ENCODE assay signal across 30 cellular contexts in the genomic region with DNA sequence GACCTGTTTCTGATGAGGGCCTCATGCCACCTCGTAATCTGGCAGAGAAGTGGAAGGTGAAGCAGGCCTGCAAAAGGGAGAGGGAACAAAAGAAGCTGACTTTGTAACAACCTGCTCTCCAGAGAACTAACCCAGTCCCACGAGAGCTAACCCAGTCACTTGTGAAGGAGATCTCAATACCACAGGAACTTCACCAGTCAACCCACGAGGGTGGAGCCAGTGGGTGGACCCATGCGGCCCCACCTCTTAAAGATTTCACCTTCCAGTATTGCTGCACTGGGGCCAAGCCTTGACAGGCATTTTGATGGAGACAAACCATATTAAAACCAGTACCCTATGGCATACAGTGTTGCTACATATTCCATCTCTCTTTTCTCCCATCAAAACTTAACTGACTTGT. TPM values are rescaled to one million over a fixed set of nuclear protein-coding genes. Genes with fewer than 3 reads are reported as not detected.
"Had no signal": no experiment of that assay in that cellular context is flagged by ENCODE, and none has a peak within 500 bp of the region (broad histone marks: within the 10 kb centered on the region; RNA-seq: fewer than 3 reads in every experiment).

No MANE protein-coding gene starts in this region.

- H3K36me3 ChIP-seq: left ventricle myocardium inferior, lower lobe of right lung, pancreas, tibial nerve, upper lobe of right lung, vagina had no signal

- DNase-seq: effector CD4-positive, alpha-beta T cell; endodermal cell; erythroblast; foreskin melanocyte; head of caudate nucleus; kidney; left cardiac atrium; left ventricle myocardium inferior; lower lobe of right lung; mesenchymal stem cell; midbrain; occipital lobe; pancreas; right cardiac atrium; small intestine; stimulated activated CD4-positive, alpha-beta T cell treated with anti-CD3 and anti-CD28 coated beads, Interleukin-12 subunit alpha, Interleukin-12 subunit beta, amount 100 ng/mL, for 4 hours; stimulated activated CD4-positive, alpha-beta T cell treated with anti-CD3 and anti-CD28 coated beads, Interleukin-4, amount 100 ng/mL, for 1 hour; stimulated activated CD8-positive, alpha-beta memory T cell treated with anti-CD3 and anti-CD28 coated beads, Interleukin-4, amount 100 ng/mL, for 48 hours; stimulated activated naive CD8-positive, alpha-beta T cell treated with anti-CD3 and anti-CD28 coated beads, Interleukin-15, amount 100 ng/mL, for 72 hours; testis; upper lobe of right lung had no signal

- H3K27ac Mint-ChIP-seq: endodermal cell; nephron; progenitor cell of endocrine pancreas; stimulated activated memory B cell treated with anti-CD40 and anti-IgM and Interleukin-4, amounts not matched to agents 10 μg/mL and 1 μg/mL and 100 μg/mL, for 72 hours; stimulated activated naive CD8-positive, alpha-beta T cell treated with anti-CD3 and anti-CD28 coated beads, Interleukin-15, amount 100 ng/mL, for 72 hours had no signal

- ATAC-seq: left cardiac atrium; lower lobe of right lung; pancreas; right cardiac atrium; stimulated activated memory B cell treated with anti-CD40 and anti-IgM and Interleukin-4, amounts not matched to agents 10 μg/mL and 1 μg/mL and 100 μg/mL, for 72 hours; stimulated activated naive CD8-positive, alpha-beta T cell treated with anti-CD3 and anti-CD28 coated beads, Interleukin-15, amount 100 ng/mL, for 72 hours; upper lobe of right lung had no signal

- H3K27me3 Mint-ChIP-seq: progenitor cell of endocrine pancreas; stimulated activated memory B cell treated with anti-CD40 and anti-IgM and Interleukin-4, amounts not matched to agents 10 μg/mL and 1 μg/mL and 100 μg/mL, for 72 hours; stimulated activated naive CD8-positive, alpha-beta T cell treated with anti-CD3 and anti-CD28 coated beads, Interleukin-15, amount 100 ng/mL, for 72 hours had no signal

- H3K9me3 Mint-ChIP-seq: endodermal cell; nephron; stimulated activated naive CD8-positive, alpha-beta T cell treated with anti-CD3 and anti-CD28 coated beads, Interleukin-15, amount 100 ng/mL, for 72 hours had no signal

- H3K4me3 ChIP-seq: hepatocyte, left ventricle myocardium inferior, lower lobe of right lung, pancreas, testis, tibial nerve, upper lobe of right lung, vagina had no signal

- H3K4me3 Mint-ChIP-seq: endodermal cell; nephron; stimulated activated memory B cell treated with anti-CD40 and anti-IgM and Interleukin-4, amounts not matched to agents 10 μg/mL and 1 μg/mL and 100 μg/mL, for 72 hours; stimulated activated naive CD8-positive, alpha-beta T cell treated with anti-CD3 and anti-CD28 coated beads, Interleukin-15, amount 100 ng/mL, for 72 hours had no signal

- H3K4me1 Mint-ChIP-seq: endodermal cell; nephron; stimulated activated naive CD8-positive, alpha-beta T cell treated with anti-CD3 and anti-CD28 coated beads, Interleukin-15, amount 100 ng/mL, for 72 hours had no signal

- H3K4me2 ChIP-seq: hepatocyte had no signal

- H3K36me3 Mint-ChIP-seq: stimulated activated memory B cell treated with anti-CD40 and anti-IgM and Interleukin-4, amounts not matched to agents 10 μg/mL and 1 μg/mL and 100 μg/mL, for 72 hours had no signal

- H3K27ac ChIP-seq: hepatocyte, left ventricle myocardium inferior, lower lobe of right lung, pancreas, testis, tibial nerve, upper lobe of right lung, vagina had no signal

- H3K4me1 ChIP-seq: left ventricle myocardium inferior, lower lobe of right lung, pancreas, testis, tibial nerve, upper lobe of right lung, vagina had no signal

- H3K9me3 ChIP-seq: left ventricle myocardium inferior, lower lobe of right lung, pancreas, testis, tibial nerve, upper lobe of right lung, vagina had no signal

- H3K27me3 ChIP-seq: hepatocyte, pancreas, testis, tibial nerve, upper lobe of right lung, vagina had no signal

RNA-seq across cellular contexts. Expression of a gene that starts 55.1 kb away (rescaled TPM):
- total RNA-seq: dermis microvascular lymphatic vessel endothelial cell, endodermal cell, endothelial cell of umbilical vein, kidney, left cardiac atrium, left ventricle myocardium inferior, lower lobe of right lung, occipital lobe, right cardiac atrium, subcutaneous adipose tissue, testis, tibial nerve, upper lobe of right lung, vagina had no signal
- polyA plus RNA-seq: endothelial cell of umbilical vein, right cardiac atrium had no signal
